Comparison of ENCODE assay signal across 8 cellular contexts in the genomic region with DNA sequence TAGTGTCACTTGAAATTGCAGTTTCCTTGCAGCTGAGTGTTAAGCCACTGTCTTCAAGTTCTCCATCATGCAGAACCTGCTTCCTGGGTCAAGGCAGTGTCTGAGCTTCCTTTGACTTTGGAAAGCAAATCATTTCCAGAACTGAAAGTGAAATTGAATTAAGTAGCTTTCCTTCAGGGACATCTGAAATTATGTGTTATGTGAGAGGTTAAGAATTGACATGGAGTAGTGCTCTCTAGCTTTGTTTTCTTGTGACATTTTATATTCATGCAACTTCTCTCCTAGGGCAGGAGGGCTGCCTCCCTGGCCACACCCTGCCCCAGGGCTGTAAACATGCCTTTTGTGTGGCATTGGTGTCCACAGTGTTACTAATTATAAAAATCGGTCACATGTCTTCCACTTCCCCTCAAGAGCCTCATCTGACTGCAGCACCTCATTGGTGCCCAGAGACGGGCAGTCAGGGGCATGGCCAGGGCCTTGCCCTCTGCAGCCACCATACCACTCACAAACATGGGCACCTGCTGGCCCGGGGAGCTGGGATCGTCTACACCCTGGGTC. TPM values are rescaled to one million over a fixed set of nuclear protein-coding genes. Genes with fewer than 3 reads are reported as not detected.
DNase-seq lines count a peak whose midpoint lies in the region; ATAC-seq, FAIRE-seq and TF ChIP-seq lines count a peak whose summit lies in the region.

No MANE protein-coding gene starts in this region.

- peaks cover 25% of the 10 kb centered on the region for H3K36me3 Mint-ChIP-seq in neural progenitor cell

- CTCF ChIA-PET in HepG2 (lab: Yijun Ruan, JAX; ENCODE audit: low intra/inter-chr PET ratio, low total read pairs) (no interaction called here), PC-3 (lab: Charles Lee) (no interaction called here)

- FAIRE-seq in HepG2 (lab: Jason Lieb, UNC) = no peak

- peaks cover 2% of the 10 kb centered on the region for H3K27me3 Mint-ChIP-seq in neural progenitor cell (ENCODE audit: insufficient read depth, low read depth)

- H3K9ac ChIP-seq in HepG2 (ENCODE audit: insufficient read depth, low read depth, low read length) = no peak overlapping the region
- H3K9ac ChIP-seq in PC-3 (ENCODE audit: low read length) = no peak overlapping the region
- H3K9ac ChIP-seq in iPS-18a (ENCODE audit: low read length) = peak overlapping the region; percentile 9
- H3K9ac ChIP-seq in neural progenitor cell = no peak overlapping the region

- TF ChIP-seq POLR2A in right lobe of liver (IDR thresholded peaks at IDR 0.05) (no peak), HepG2 (IDR thresholded peaks at IDR 0.05; ENCODE audit: insufficient read depth in 1 of 2, low read depth in 2 of 2, low read length in 2 of 2) (no peak)

- H3K4me3 ChIP-seq in right lobe of liver (no peak overlapping the region), HepG2 (replicated peaks in 1 of 3; ENCODE audit: insufficient read depth in 1 of 3, low read depth in 2 of 3, low read length in 3 of 3) (no peak overlapping the region), PC-3 (ENCODE audit: low read length) (no peak overlapping the region), iPS-18a (ENCODE audit: low read length) (no peak overlapping the region), neural progenitor cell (no peak overlapping the region)

- peaks cover 47% of the 10 kb centered on the region for H3K79me2 ChIP-seq in HepG2 (ENCODE audit: insufficient read depth, low read length)
- peaks cover 75% of the 10 kb centered on the region for H3K79me2 ChIP-seq in PC-3 (ENCODE audit: low read length)
- H3K79me2 ChIP-seq in neural progenitor cell (ENCODE audit: low read depth) = peaks cover 76% of the 10 kb centered on the region

- peaks cover 0 to 24% (median 11%) of the 10 kb centered on the region in 4 donors for H3K4me1 ChIP-seq in right lobe of liver
- peaks cover 43% of the 10 kb centered on the region for H3K4me1 ChIP-seq in HepG2 (ENCODE audit: insufficient read depth, low read length)
- H3K4me1 ChIP-seq in PC-3 (ENCODE audit: insufficient read depth, low read length) = peaks cover 8% of the 10 kb centered on the region; the same call in 1 of the 2 replicates
- peaks cover 81% of the 10 kb centered on the region for H3K4me1 ChIP-seq in iPS-18a (ENCODE audit: control insufficient read depth, low read depth, low read length)
- H3K4me1 ChIP-seq in neural progenitor cell = no peaks in the 10 kb centered on the region

- H3F3A ChIP-seq in PC-3 (ENCODE audit: low read length, unreplicated experiment) (no peaks in the 10 kb centered on the region), neural progenitor cell (ENCODE audit: low read depth) (no peaks in the 10 kb centered on the region)

- BruUV-seq in HepG2 (replicated peaks; lab: Mats Ljungman, UMichigan) (no TSS peak), PC-3 (replicated peaks; lab: Mats Ljungman, UMichigan) (no TSS peak)

- H3K4me1 Mint-ChIP-seq in neural progenitor cell = peaks cover 22% of the 10 kb centered on the region

- H3K9me3 ChIP-seq in right lobe of liver (no peaks in the 10 kb centered on the region), HepG2 (ENCODE audit: low read length) (no peaks in the 10 kb centered on the region), PC-3 (ENCODE audit: low read length) (no peaks in the 10 kb centered on the region), iPS-18a (ENCODE audit: control insufficient read depth, low read depth, low read length) (no peaks in the 10 kb centered on the region), neural progenitor cell (ENCODE audit: low read depth) (no peaks in the 10 kb centered on the region)

- peaks cover 2% of the 10 kb centered on the region for H3K9me3 Mint-ChIP-seq in neural progenitor cell

- 33% methylated on average over 2 of the region's 4 CpGs for WGBS in right lobe of liver (ENCODE audit: insufficient coverage, low coverage, low lambda C conversion rate, missing lambda C conversion rate)
- 95% methylated on average over 3 of the region's 4 CpGs for WGBS in HepG2 (ENCODE audit: low lambda C conversion rate)

- H2AFZ ChIP-seq in HepG2 (ENCODE audit: low read length) (no peak overlapping the region), PC-3 (ENCODE audit: low read length) (no peak overlapping the region), neural progenitor cell (replicated peaks) (no peak overlapping the region)

- intact Hi-C loops in right lobe of liver (cut with DNase I) = no loop called here
- intact Hi-C loops in HepG2 (cut with micrococcal nuclease; ENCODE audit: unreplicated experiment) = no loop called here
- intact Hi-C loops in PC-3 (cut with micrococcal nuclease) = no loop called here

- no peak overlapping the region for H3K4me3 Mint-ChIP-seq in neural progenitor cell

- peak; percentile 50 to 72 (median 64) for ATAC-seq in right lobe of liver
- no peak for ATAC-seq in HepG2
- peak; percentile 65 for ATAC-seq in HG03066 (IDR thresholded peaks at IDR 0.05; ENCODE audit: low read depth, unreplicated experiment)
- peak; percentile 38; the same call in 1 of the 2 replicates for ATAC-seq in PC-3

- POLR2A ChIA-PET in HepG2 (lab: Yijun Ruan, JAX) (no interaction called here), PC-3 (lab: Charles Lee; ENCODE audit: unreplicated experiment) (no interaction called here)

- peaks cover 3% of the 10 kb centered on the region; the same call in 1 of the 2 replicates for H4K20me1 ChIP-seq in HepG2 (ENCODE audit: insufficient read depth, low read length)
- no peaks in the 10 kb centered on the region for H4K20me1 ChIP-seq in PC-3 (ENCODE audit: low read length)
- H4K20me1 ChIP-seq in neural progenitor cell (ENCODE audit: low read depth) = peaks cover 29% of the 10 kb centered on the region

- in situ Hi-C loops in HepG2 (cut with HindIII; ENCODE audit: extremely low pct_ligation_motif_present, low pct_unique_long_range_greater_than_20kb) = no loop called here

- DNase-seq in right lobe of liver = peak in 1 of 3 donors; percentile 25
- no peak for DNase-seq in HepG2 (ENCODE audit: low spot score)
- DNase-seq in PC-3 = no peak
- no peak for DNase-seq in neural progenitor cell (ENCODE audit: low spot score)
- DNase-seq in ureter (ENCODE audit: low spot score) = no peak
- DNase-seq in globus pallidus (ENCODE audit: low spot score) = no peak

- H3K4me2 ChIP-seq in HepG2 (ENCODE audit: low read depth, low read length) (no peak overlapping the region), PC-3 (ENCODE audit: low read length) (no peak overlapping the region), neural progenitor cell (no peak overlapping the region)

- no peak for TF ChIP-seq CTCF in right lobe of liver (IDR thresholded peaks at IDR 0.05)
- no peak for TF ChIP-seq CTCF in HepG2 (CRISPR knock-in tag; IDR thresholded peaks at IDR 0.05)
- TF ChIP-seq CTCF in PC-3 (conservative IDR thresholded peaks at IDR 0.05; ENCODE audit: low read depth, low read length) = no peak
- no peak for TF ChIP-seq CTCF in neural progenitor cell (IDR thresholded peaks at IDR 0.05)

- H3K36me3 ChIP-seq in right lobe of liver = peaks cover 0 to 14% (median 4%) of the 10 kb centered on the region in 4 donors
- H3K36me3 ChIP-seq in HepG2 (replicated peaks in 1 of 2; ENCODE audit: control insufficient read depth in 1 of 2, insufficient read depth in 2 of 2, low read length in 2 of 2) = peaks cover 3 to 18% of the 10 kb centered on the region in 2 experiments; a peak in 3 of 5 replicates
- H3K36me3 ChIP-seq in PC-3 (ENCODE audit: low read depth, low read length) = peaks cover 25% of the 10 kb centered on the region
- H3K36me3 ChIP-seq in iPS-18a (ENCODE audit: control insufficient read depth, low read depth, low read length) = peaks cover 34% of the 10 kb centered on the region
- no peaks in the 10 kb centered on the region for H3K36me3 ChIP-seq in neural progenitor cell

- no peak for TF ChIP-seq RAD21 in HepG2 (CRISPR knock-in tag; IDR thresholded peaks at IDR 0.05)

- H3K27ac Mint-ChIP-seq in neural progenitor cell = no peak overlapping the region

- no peaks in the 10 kb centered on the region for H3K9me2 ChIP-seq in PC-3 (replicated peaks; ENCODE audit: low read length)

- H3K27me3 ChIP-seq in right lobe of liver = no peaks in the 10 kb centered on the region
- no peaks in the 10 kb centered on the region for H3K27me3 ChIP-seq in HepG2 (ENCODE audit: control insufficient read depth in 1 of 2, insufficient read depth in 2 of 2, low read length in 2 of 2)
- no peaks in the 10 kb centered on the region for H3K27me3 ChIP-seq in PC-3 (ENCODE audit: low read length)
- H3K27me3 ChIP-seq in iPS-18a (ENCODE audit: control insufficient read depth, insufficient read depth, low read length) = no peaks in the 10 kb centered on the region
- H3K27me3 ChIP-seq in neural progenitor cell = no peaks in the 10 kb centered on the region

- H3K27ac ChIP-seq in right lobe of liver (peak overlapping the region in 2 of 3 donors; percentile 24 to 44), HepG2 (ENCODE audit: extremely low read length, insufficient read depth, low read length) (no peak overlapping the region), PC-3 (ENCODE audit: low read length) (no peak overlapping the region), iPS-18a (ENCODE audit: low read length) (peak overlapping the region; percentile 8), neural progenitor cell (no peak overlapping the region)

- TF ChIP-seq EP300 in HepG2 (IDR thresholded peaks at IDR 0.05; ENCODE audit: low read depth in 2 of 2, low read length in 2 of 2) (no peak), HepG2 (CRISPR knock-in tag; IDR thresholded peaks at IDR 0.05; ENCODE audit: borderline replicate concordance) (no peak)

RNA-seq across cellular contexts. Expression of gene RAB12, which starts 14.4 kb away (rescaled TPM):
- total RNA-seq in right lobe of liver (10 to 100 TPM; 16.5 to 26.5 (median 22.6) TPM), HepG2 (2016; rRNA removed; fragmentation: Illumina TruSeq; extraction: Trizol) (21.4 and 25.3 TPM in 2 replicates), PC-3 (2014; rRNA removed) (50.9 and 54.9 TPM in 2 replicates), neural progenitor cell (ENCODE audit: low replicate concordance) (24.6 and 41.4 TPM in 2 replicates), ureter (50.0 TPM)
- total RNA-seq in HepG2 (2016; cell fraction: cytosol; rRNA removed; fragmentation: Illumina TruSeq; extraction: Trizol; ENCODE audit: low read depth) = 10.6 and 11.9 TPM in 2 replicates
- 20.0 and 24.5 TPM in 2 replicates for total RNA-seq in HepG2 (2016; cell fraction: insoluble cytoplasmic fraction; rRNA removed; fragmentation: Illumina TruSeq; extraction: Trizol)
- 24.8 and 25.8 TPM in 2 replicates for total RNA-seq in HepG2 (2016; cell fraction: membrane; rRNA removed; fragmentation: Illumina TruSeq; extraction: Trizol)
- 22.3 and 24.8 TPM in 2 replicates for total RNA-seq in HepG2 (2016; cell fraction: nucleus; rRNA removed; fragmentation: Illumina TruSeq; extraction: Trizol)
- 9.5 and 10.7 TPM in 2 replicates for polyA plus RNA-seq in HepG2 (2011; rRNA removed)
- polyA plus RNA-seq in HepG2 (2011; cell fraction: cytosol; rRNA removed) = 3.8 and 6.9 TPM in 2 replicates
- 10.5 and 15.2 TPM in 2 replicates for polyA plus RNA-seq in HepG2 (2011; cell fraction: nucleus; rRNA removed)
- 21.4 and 24.9 TPM in 2 replicates for polyA plus RNA-seq in HepG2 (2012)
- polyA plus RNA-seq in HepG2 (2016; cell fraction: cytosol; fragmentation: Illumina TruSeq; extraction: Trizol; ENCODE audit: low read depth) = 7.7 and 8.8 TPM in 2 replicates
- 27.0 and 29.3 TPM in 2 replicates for polyA plus RNA-seq in HepG2 (2016; cell fraction: insoluble cytoplasmic fraction; fragmentation: Illumina TruSeq; extraction: Trizol; ENCODE audit: low read depth)
- polyA plus RNA-seq in HepG2 (2016; cell fraction: membrane; fragmentation: Illumina TruSeq; extraction: Trizol; ENCODE audit: low read depth) = 18.8 and 19.2 TPM in 2 replicates
- polyA plus RNA-seq in HepG2 (2016; cell fraction: nucleus; fragmentation: Illumina TruSeq; extraction: Trizol; ENCODE audit: insufficient read depth, low read depth) = 49.1 and 55.1 TPM in 2 replicates
- polyA minus RNA-seq in HepG2 (2011; rRNA and poly(A)+ RNA removed; ENCODE audit: low replicate concordance) = 2.8 and 6.1 TPM in 2 replicates
- polyA minus RNA-seq in HepG2 (2011; cell fraction: cytosol; rRNA and poly(A)+ RNA removed) = 11.2 and 14.9 TPM in 2 replicates
- polyA minus RNA-seq in HepG2 (2011; cell fraction: nucleus; rRNA and poly(A)+ RNA removed) = 19.1 and 21.0 TPM in 2 replicates

Comparison
In these comparisons a context has a peak if more than half of its experiments do, and no peak if none do; other contexts are left out.
1. H3K27ac ChIP-seq: peak in right lobe of liver (2 of 3) and iPS-18a (single experiment); none in HepG2 (single experiment), PC-3 (single experiment) and neural progenitor cell (single experiment).